Comparison of ENCODE assay signal across 1 cellular context in genomic region chr2:202265467-202266277, GRCh38.
TF ChIP-seq lines count a peak whose summit lies in the region.

A gene with protein sequence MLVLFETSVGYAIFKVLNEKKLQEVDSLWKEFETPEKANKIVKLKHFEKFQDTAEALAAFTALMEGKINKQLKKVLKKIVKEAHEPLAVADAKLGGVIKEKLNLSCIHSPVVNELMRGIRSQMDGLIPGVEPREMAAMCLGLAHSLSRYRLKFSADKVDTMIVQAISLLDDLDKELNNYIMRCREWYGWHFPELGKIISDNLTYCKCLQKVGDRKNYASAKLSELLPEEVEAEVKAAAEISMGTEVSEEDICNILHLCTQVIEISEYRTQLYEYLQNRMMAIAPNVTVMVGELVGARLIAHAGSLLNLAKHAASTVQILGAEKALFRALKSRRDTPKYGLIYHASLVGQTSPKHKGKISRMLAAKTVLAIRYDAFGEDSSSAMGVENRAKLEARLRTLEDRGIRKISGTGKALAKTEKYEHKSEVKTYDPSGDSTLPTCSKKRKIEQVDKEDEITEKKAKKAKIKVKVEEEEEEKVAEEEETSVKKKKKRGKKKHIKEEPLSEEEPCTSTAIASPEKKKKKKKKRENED (plus strand): TSS chr2:202265763. CDS start chr2:202265942, 179 bp downstream.

TF ChIP-seq in HepG2, 621 proteins besides CTCF, POLR2A, EP300 and RAD21 (continued from another document and continues in another):
- TF ChIP-seq KIAA2018 (CRISPR knock-in tag; IDR thresholded peaks at IDR 0.05; ENCODE audit: borderline replicate concordance): 0 out of 2 replicates have a peak, but pooled peaks have one; percentile 7
- TF ChIP-seq, protein P1, sequence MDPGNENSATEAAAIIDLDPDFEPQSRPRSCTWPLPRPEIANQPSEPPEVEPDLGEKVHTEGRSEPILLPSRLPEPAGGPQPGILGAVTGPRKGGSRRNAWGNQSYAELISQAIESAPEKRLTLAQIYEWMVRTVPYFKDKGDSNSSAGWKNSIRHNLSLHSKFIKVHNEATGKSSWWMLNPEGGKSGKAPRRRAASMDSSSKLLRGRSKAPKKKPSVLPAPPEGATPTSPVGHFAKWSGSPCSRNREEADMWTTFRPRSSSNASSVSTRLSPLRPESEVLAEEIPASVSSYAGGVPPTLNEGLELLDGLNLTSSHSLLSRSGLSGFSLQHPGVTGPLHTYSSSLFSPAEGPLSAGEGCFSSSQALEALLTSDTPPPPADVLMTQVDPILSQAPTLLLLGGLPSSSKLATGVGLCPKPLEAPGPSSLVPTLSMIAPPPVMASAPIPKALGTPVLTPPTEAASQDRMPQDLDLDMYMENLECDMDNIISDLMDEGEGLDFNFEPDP (CRISPR knock-in tag; conservative IDR thresholded peaks at IDR 0.05): peak; percentile 73; the same call in 1 of the 2 replicates
- TF ChIP-seq, protein P2, sequence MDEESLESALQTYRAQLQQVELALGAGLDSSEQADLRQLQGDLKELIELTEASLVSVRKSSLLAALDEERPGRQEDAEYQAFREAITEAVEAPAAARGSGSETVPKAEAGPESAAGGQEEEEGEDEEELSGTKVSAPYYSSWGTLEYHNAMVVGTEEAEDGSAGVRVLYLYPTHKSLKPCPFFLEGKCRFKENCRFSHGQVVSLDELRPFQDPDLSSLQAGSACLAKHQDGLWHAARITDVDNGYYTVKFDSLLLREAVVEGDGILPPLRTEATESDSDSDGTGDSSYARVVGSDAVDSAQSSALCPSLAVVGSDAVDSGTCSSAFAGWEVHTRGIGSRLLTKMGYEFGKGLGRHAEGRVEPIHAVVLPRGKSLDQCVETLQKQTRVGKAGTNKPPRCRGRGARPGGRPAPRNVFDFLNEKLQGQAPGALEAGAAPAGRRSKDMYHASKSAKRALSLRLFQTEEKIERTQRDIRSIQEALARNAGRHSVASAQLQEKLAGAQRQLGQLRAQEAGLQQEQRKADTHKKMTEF (CRISPR knock-in tag; IDR thresholded peaks at IDR 0.05): peak; percentile 87
- peak; percentile 91; the same call in 1 of the 2 replicates for TF ChIP-seq ZNF296 (CRISPR knock-in tag; conservative IDR thresholded peaks at IDR 0.05)
- TF ChIP-seq ZNF782 (CRISPR knock-in tag; IDR thresholded peaks at IDR 0.05; ENCODE audit: borderline replicate concordance): peak; percentile 81; the same call in 1 of the 2 replicates
- TF ChIP-seq, protein P3, sequence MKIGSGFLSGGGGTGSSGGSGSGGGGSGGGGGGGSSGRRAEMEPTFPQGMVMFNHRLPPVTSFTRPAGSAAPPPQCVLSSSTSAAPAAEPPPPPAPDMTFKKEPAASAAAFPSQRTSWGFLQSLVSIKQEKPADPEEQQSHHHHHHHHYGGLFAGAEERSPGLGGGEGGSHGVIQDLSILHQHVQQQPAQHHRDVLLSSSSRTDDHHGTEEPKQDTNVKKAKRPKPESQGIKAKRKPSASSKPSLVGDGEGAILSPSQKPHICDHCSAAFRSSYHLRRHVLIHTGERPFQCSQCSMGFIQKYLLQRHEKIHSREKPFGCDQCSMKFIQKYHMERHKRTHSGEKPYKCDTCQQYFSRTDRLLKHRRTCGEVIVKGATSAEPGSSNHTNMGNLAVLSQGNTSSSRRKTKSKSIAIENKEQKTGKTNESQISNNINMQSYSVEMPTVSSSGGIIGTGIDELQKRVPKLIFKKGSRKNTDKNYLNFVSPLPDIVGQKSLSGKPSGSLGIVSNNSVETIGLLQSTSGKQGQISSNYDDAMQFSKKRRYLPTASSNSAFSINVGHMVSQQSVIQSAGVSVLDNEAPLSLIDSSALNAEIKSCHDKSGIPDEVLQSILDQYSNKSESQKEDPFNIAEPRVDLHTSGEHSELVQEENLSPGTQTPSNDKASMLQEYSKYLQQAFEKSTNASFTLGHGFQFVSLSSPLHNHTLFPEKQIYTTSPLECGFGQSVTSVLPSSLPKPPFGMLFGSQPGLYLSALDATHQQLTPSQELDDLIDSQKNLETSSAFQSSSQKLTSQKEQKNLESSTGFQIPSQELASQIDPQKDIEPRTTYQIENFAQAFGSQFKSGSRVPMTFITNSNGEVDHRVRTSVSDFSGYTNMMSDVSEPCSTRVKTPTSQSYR (CRISPR knock-in tag; IDR thresholded peaks at IDR 0.05; ENCODE audit: borderline replicate concordance): peak; percentile 25; the same call in 1 of the 2 replicates
- TF ChIP-seq, protein P4, sequence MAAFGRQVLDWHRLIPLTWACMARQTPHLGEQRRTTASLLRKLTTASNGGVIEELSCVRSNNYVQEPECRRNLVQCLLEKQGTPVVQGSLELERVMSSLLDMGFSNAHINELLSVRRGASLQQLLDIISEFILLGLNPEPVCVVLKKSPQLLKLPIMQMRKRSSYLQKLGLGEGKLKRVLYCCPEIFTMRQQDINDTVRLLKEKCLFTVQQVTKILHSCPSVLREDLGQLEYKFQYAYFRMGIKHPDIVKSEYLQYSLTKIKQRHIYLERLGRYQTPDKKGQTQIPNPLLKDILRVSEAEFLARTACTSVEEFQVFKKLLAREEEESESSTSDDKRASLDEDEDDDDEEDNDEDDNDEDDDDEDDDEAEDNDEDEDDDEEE (CRISPR knock-in tag; IDR thresholded peaks at IDR 0.05): peak; percentile 53; the same call in 1 of the 2 replicates
- no peak for TF ChIP-seq ZNF496 (CRISPR knock-in tag; IDR thresholded peaks at IDR 0.05; ENCODE audit: insufficient replicate concordance)
- TF ChIP-seq, protein P5, sequence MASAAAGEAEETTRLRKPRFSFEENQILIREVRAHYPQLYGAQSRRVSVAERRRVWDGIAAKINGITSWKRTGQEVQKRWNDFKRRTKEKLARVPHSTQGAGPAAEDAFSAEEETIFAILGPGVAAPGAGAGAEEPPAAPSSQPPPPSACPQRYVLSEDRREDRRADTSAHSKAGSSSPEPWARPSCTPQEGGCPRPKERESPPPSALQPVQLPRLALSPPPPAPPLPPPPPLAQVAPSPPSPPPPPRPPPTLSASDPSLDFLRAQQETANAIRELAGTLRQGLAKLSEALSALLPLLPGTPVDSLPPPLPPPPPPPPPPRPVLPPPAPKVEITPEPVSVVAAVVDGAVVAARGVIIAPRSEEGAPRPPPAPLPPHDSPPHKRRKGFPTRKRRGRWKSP (CRISPR knock-in tag; IDR thresholded peaks at IDR 0.05): peak; percentile 87; the same call in 1 of the 2 replicates
- TF ChIP-seq FOSL1 (CRISPR knock-in tag; IDR thresholded peaks at IDR 0.05; ENCODE audit: borderline replicate concordance): no peak
- TF ChIP-seq NR2F2 (IDR thresholded peaks at IDR 0.05; ENCODE audit: borderline replicate concordance, low read depth): no peak
- no peak for TF ChIP-seq SYNCRIP (IDR thresholded peaks at IDR 0.05; ENCODE audit: insufficient read depth, low read depth, low read length)
- TF ChIP-seq NFE2L1 (CRISPR knock-in tag; IDR thresholded peaks at IDR 0.05; ENCODE audit: borderline replicate concordance): no peak; the same call in 1 of the 2 replicates
- TF ChIP-seq SNAPC2 (CRISPR knock-in tag; IDR thresholded peaks at IDR 0.05): peak; percentile 90
- peak; percentile 78; the same call in 1 of the 2 replicates for TF ChIP-seq ZNF546 (CRISPR knock-in tag; conservative IDR thresholded peaks at IDR 0.05)
- TF ChIP-seq, protein P6, sequence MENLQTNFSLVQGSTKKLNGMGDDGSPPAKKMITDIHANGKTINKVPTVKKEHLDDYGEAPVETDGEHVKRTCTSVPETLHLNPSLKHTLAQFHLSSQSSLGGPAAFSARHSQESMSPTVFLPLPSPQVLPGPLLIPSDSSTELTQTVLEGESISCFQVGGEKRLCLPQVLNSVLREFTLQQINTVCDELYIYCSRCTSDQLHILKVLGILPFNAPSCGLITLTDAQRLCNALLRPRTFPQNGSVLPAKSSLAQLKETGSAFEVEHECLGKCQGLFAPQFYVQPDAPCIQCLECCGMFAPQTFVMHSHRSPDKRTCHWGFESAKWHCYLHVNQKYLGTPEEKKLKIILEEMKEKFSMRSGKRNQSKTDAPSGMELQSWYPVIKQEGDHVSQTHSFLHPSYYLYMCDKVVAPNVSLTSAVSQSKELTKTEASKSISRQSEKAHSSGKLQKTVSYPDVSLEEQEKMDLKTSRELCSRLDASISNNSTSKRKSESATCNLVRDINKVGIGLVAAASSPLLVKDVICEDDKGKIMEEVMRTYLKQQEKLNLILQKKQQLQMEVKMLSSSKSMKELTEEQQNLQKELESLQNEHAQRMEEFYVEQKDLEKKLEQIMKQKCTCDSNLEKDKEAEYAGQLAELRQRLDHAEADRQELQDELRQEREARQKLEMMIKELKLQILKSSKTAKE (CRISPR knock-in tag; IDR thresholded peaks at IDR 0.05; ENCODE audit: borderline replicate concordance): no peak; the same call in 1 of the 2 replicates
- peak; percentile 78; the same call in 1 of the 2 replicates for TF ChIP-seq HINFP (CRISPR knock-in tag; IDR thresholded peaks at IDR 0.05; ENCODE audit: low read depth)
- TF ChIP-seq ZFP36L2 (CRISPR knock-in tag; IDR thresholded peaks at IDR 0.05): no peak
- no peak for TF ChIP-seq ZNF652 (CRISPR knock-in tag; IDR thresholded peaks at IDR 0.05; ENCODE audit: borderline replicate concordance, low read depth)
- peak; percentile 94; the same call in 1 of the 2 replicates for TF ChIP-seq ZBTB44 (CRISPR knock-in tag; IDR thresholded peaks at IDR 0.05)
- TF ChIP-seq, protein P7, sequence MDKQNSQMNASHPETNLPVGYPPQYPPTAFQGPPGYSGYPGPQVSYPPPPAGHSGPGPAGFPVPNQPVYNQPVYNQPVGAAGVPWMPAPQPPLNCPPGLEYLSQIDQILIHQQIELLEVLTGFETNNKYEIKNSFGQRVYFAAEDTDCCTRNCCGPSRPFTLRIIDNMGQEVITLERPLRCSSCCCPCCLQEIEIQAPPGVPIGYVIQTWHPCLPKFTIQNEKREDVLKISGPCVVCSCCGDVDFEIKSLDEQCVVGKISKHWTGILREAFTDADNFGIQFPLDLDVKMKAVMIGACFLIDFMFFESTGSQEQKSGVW (CRISPR knock-in tag; IDR thresholded peaks at IDR 0.05; ENCODE audit: borderline replicate concordance): no peak
- peak; percentile 92 for TF ChIP-seq YY1 (IDR thresholded peaks at IDR 0.05; ENCODE audit: insufficient read depth, insufficient replicate concordance, low read depth, low read length)
- TF ChIP-seq RELA (CRISPR knock-in tag; IDR thresholded peaks at IDR 0.05): no peak
- TF ChIP-seq ZEB1 (IDR thresholded peaks at IDR 0.05; ENCODE audit: insufficient replicate concordance, low read depth): peak; percentile 31
- peak; percentile 81; the same call in 1 of the 2 replicates for TF ChIP-seq ZNF331 (CRISPR knock-in tag; IDR thresholded peaks at IDR 0.05)
- TF ChIP-seq CBX1 (IDR thresholded peaks at IDR 0.05; ENCODE audit: low read depth): peak; percentile 48
